ENCODE assay signal across 16 cellular contexts in genomic region chr14:56797569-56798446, GRCh38. TPM values are rescaled to one million over a fixed set of nuclear protein-coding genes. Genes with fewer than 3 reads are reported as not detected.
DNase-seq lines count a peak whose midpoint lies in the region; ATAC-seq and TF ChIP-seq lines count a peak whose summit lies in the region.
"Had no signal": no experiment of that assay in that cellular context is flagged by ENCODE, and none has a peak within 500 bp of the region (broad histone marks: within the 10 kb centered on the region; RNA-seq: fewer than 3 reads in every experiment).

No MANE protein-coding gene starts in this region.

- H3K9ac ChIP-seq in mesendoderm (ENCODE audit: low read length) = peak overlapping the region; percentile 83

- H3K27ac ChIP-seq in mesendoderm (ENCODE audit: low read depth, low read length) (peak overlapping the region; percentile 96), suprapubic skin (no peak overlapping the region)
- H3K27ac ChIP-seq: HL-60 had no signal

- H3K27me3 Mint-ChIP-seq in activated CD4-positive, alpha-beta memory T cell treated with anti-CD3 and anti-CD28 coated beads for 36 hours = peaks cover 74% of the 10 kb centered on the region
- peaks cover 78% of the 10 kb centered on the region for H3K27me3 Mint-ChIP-seq in activated CD4-positive, alpha-beta memory T cell treated with anti-CD3 and anti-CD28 coated beads, Interleukin-2, amount 10 ng/mL, durations not matched to agents 7 days and 5 days

- peak overlapping the region; percentile 57 for H2BK5ac ChIP-seq in mesendoderm (ENCODE audit: low read length)

- peak overlapping the region; percentile 15 for H3K23ac ChIP-seq in mesendoderm (ENCODE audit: low read length)

- POLR2A ChIA-PET in activated CD4-positive, alpha-beta memory T cell treated with anti-CD3 and anti-CD28 coated beads for 36 hours (lab: Charles Lee) = no interaction called here
- POLR2A ChIA-PET in activated CD4-positive, alpha-beta memory T cell treated with anti-CD3 and anti-CD28 coated beads, Interleukin-2, amount 10 ng/mL, durations not matched to agents 7 days and 5 days (lab: Charles Lee) = no interaction called here

- peak overlapping the region; percentile 100 for H3K4ac ChIP-seq in mesendoderm (ENCODE audit: low read depth, low read length)

- CTCF ChIA-PET in activated CD4-positive, alpha-beta memory T cell treated with anti-CD3 and anti-CD28 coated beads for 36 hours (lab: Charles Lee) = no interaction called here
- CTCF ChIA-PET in activated CD4-positive, alpha-beta memory T cell treated with anti-CD3 and anti-CD28 coated beads, Interleukin-2, amount 10 ng/mL, durations not matched to agents 7 days and 5 days (lab: Charles Lee) = no interaction called here

- H3K4me2 ChIP-seq in mesendoderm (ENCODE audit: low read length) = peak overlapping the region; percentile 23

- peaks cover 15% of the 10 kb centered on the region for H3K79me2 ChIP-seq in mesendoderm (ENCODE audit: control insufficient read depth, insufficient read depth, low read length)

- no peak for TF ChIP-seq CTCF in suprapubic skin (IDR thresholded peaks at IDR 0.05)

- peaks cover 7% of the 10 kb centered on the region for H3K79me1 ChIP-seq in mesendoderm (ENCODE audit: low read length)

- no peak overlapping the region for H3K27ac Mint-ChIP-seq in activated CD4-positive, alpha-beta memory T cell treated with anti-CD3 and anti-CD28 coated beads for 36 hours
- no peak overlapping the region for H3K27ac Mint-ChIP-seq in activated CD4-positive, alpha-beta memory T cell treated with anti-CD3 and anti-CD28 coated beads, Interleukin-2, amount 10 ng/mL, durations not matched to agents 7 days and 5 days
- H3K27ac Mint-ChIP-seq in stimulated activated effector memory CD8-positive, alpha-beta T cell treated with anti-CD3 and anti-CD28 coated beads, Interleukin-12 subunit alpha, Interleukin-12 subunit beta, amount 100 ng/mL, for 72 hours = no peak overlapping the region
- H3K27ac Mint-ChIP-seq: mesothelial cell of epicardium had no signal

- peak overlapping the region; percentile 91 for H4K8ac ChIP-seq in mesendoderm (ENCODE audit: low read depth, low read length)

- no peaks in the 10 kb centered on the region for H3K9me3 Mint-ChIP-seq in activated CD4-positive, alpha-beta memory T cell treated with anti-CD3 and anti-CD28 coated beads for 36 hours
- H3K9me3 Mint-ChIP-seq in activated CD4-positive, alpha-beta memory T cell treated with anti-CD3 and anti-CD28 coated beads, Interleukin-2, amount 10 ng/mL, durations not matched to agents 7 days and 5 days = no peaks in the 10 kb centered on the region
- no peaks in the 10 kb centered on the region for H3K9me3 Mint-ChIP-seq in stimulated activated effector memory CD8-positive, alpha-beta T cell treated with anti-CD3 and anti-CD28 coated beads, Interleukin-12 subunit alpha, Interleukin-12 subunit beta, amount 100 ng/mL, for 72 hours
- H3K9me3 Mint-ChIP-seq: activated T-cell treated with anti-CD3 and anti-CD28 coated beads, Interleukin-2, amount 50 U/mL, for 4 hours; central memory CD8-positive, alpha-beta T cell; mesothelial cell of epicardium had no signal

- intact Hi-C loops in activated CD4-positive, alpha-beta memory T cell treated with anti-CD3 and anti-CD28 coated beads for 36 hours (cut with micrococcal nuclease) = no loop called here

- peak overlapping the region; percentile 97 for H2BK15ac ChIP-seq in mesendoderm (replicated peaks; ENCODE audit: low read depth)

- TF ChIP-seq EP300 in suprapubic skin (IDR thresholded peaks at IDR 0.05) = no peak

- no peak for ATAC-seq in stimulated activated effector memory CD8-positive, alpha-beta T cell treated with anti-CD3 and anti-CD28 coated beads, Interleukin-12 subunit alpha, Interleukin-12 subunit beta, amount 100 ng/mL, for 72 hours
- ATAC-seq in HG03175 (IDR thresholded peaks at IDR 0.05; ENCODE audit: unreplicated experiment) = no peak

- H3K27me3 ChIP-seq in mesendoderm (ENCODE audit: insufficient read depth, low read length, poor library complexity) = peaks cover 2% of the 10 kb centered on the region
- H3K27me3 ChIP-seq in suprapubic skin = peaks cover 99% of the 10 kb centered on the region

- H4K5ac ChIP-seq in mesendoderm (ENCODE audit: low read length) = no peak overlapping the region

- H3K4me1 ChIP-seq in mesendoderm (ENCODE audit: control insufficient read depth, low read depth, low read length) (peaks cover 19% of the 10 kb centered on the region), suprapubic skin (peaks cover 30% of the 10 kb centered on the region)

- H3K18ac ChIP-seq in mesendoderm (ENCODE audit: low read length) = peak overlapping the region; percentile 100

- H3K56ac ChIP-seq in mesendoderm (ENCODE audit: low read length) = peak overlapping the region; percentile 91

- H3K36me3 ChIP-seq in mesendoderm (ENCODE audit: control insufficient read depth, insufficient read depth, low read length) = peaks cover 7% of the 10 kb centered on the region
- H3K36me3 ChIP-seq in suprapubic skin = no peaks in the 10 kb centered on the region

- no peak overlapping the region for H2AK5ac ChIP-seq in mesendoderm (ENCODE audit: low read length)

- TF ChIP-seq POLR2A in suprapubic skin (IDR thresholded peaks at IDR 0.05) = no peak

- H3K4me3 Mint-ChIP-seq in activated CD4-positive, alpha-beta memory T cell treated with anti-CD3 and anti-CD28 coated beads for 36 hours = peak overlapping the region; percentile 31
- H3K4me3 Mint-ChIP-seq in activated CD4-positive, alpha-beta memory T cell treated with anti-CD3 and anti-CD28 coated beads, Interleukin-2, amount 10 ng/mL, durations not matched to agents 7 days and 5 days = no peak overlapping the region
- H3K4me3 Mint-ChIP-seq in stimulated activated effector memory CD8-positive, alpha-beta T cell treated with anti-CD3 and anti-CD28 coated beads, Interleukin-12 subunit alpha, Interleukin-12 subunit beta, amount 100 ng/mL, for 72 hours = no peak overlapping the region
- H3K4me3 Mint-ChIP-seq: activated T-cell treated with anti-CD3 and anti-CD28 coated beads, Interleukin-2, amount 50 U/mL, for 4 hours; central memory CD8-positive, alpha-beta T cell; mesothelial cell of epicardium had no signal

- peak overlapping the region; percentile 10 for H3K4me3 ChIP-seq in mesendoderm (ENCODE audit: low read length)
- peak overlapping the region; percentile 32 for H3K4me3 ChIP-seq in suprapubic skin

- no peaks in the 10 kb centered on the region for H3K9me3 ChIP-seq in suprapubic skin

- H2BK120ac ChIP-seq in mesendoderm (ENCODE audit: low read depth, low read length) = peak overlapping the region; percentile 99

- DNase-seq in activated CD4-positive, alpha-beta memory T cell treated with anti-CD3 and anti-CD28 coated beads for 36 hours = no peak
- DNase-seq in activated CD4-positive, alpha-beta memory T cell treated with anti-CD3 and anti-CD28 coated beads, Interleukin-2, amount 10 ng/mL, durations not matched to agents 7 days and 5 days = no peak
- DNase-seq in ecto neural progenitor cell (ENCODE audit: low spot score) (peak; percentile 78), mesendoderm (peak; percentile 77), suprapubic skin (ENCODE audit: low spot score in 2 of 2) (no peak), NCI-H2081 (lab: John Stamatoyannopoulos, UW) (no peak)
- no peak for DNase-seq in stimulated activated effector memory CD8-positive, alpha-beta T cell treated with anti-CD3 and anti-CD28 coated beads, Interleukin-12 subunit alpha, Interleukin-12 subunit beta, amount 100 ng/mL, for 72 hours (ENCODE audit: low spot score in 2 of 2)
- DNase-seq: 8988T; activated T-cell treated with anti-CD3 and anti-CD28 coated beads, Interleukin-2, amount 50 U/mL, for 4 hours; DMS 273 treated with DMSO at 0.1 percent for 48 hours; MV-4-11; NCI-H446 treated with DMSO at 0.1 percent for 48 hours had no signal

- peaks cover 10% of the 10 kb centered on the region for H3K4me1 Mint-ChIP-seq in activated CD4-positive, alpha-beta memory T cell treated with anti-CD3 and anti-CD28 coated beads for 36 hours (ENCODE audit: low read depth)
- peaks cover 2% of the 10 kb centered on the region for H3K4me1 Mint-ChIP-seq in activated CD4-positive, alpha-beta memory T cell treated with anti-CD3 and anti-CD28 coated beads, Interleukin-2, amount 10 ng/mL, durations not matched to agents 7 days and 5 days
- no peaks in the 10 kb centered on the region for H3K4me1 Mint-ChIP-seq in stimulated activated effector memory CD8-positive, alpha-beta T cell treated with anti-CD3 and anti-CD28 coated beads, Interleukin-12 subunit alpha, Interleukin-12 subunit beta, amount 100 ng/mL, for 72 hours
- H3K4me1 Mint-ChIP-seq: central memory CD8-positive, alpha-beta T cell had no signal

- H3K36me3 Mint-ChIP-seq in activated CD4-positive, alpha-beta memory T cell treated with anti-CD3 and anti-CD28 coated beads for 36 hours = peaks cover 1% of the 10 kb centered on the region
- H3K36me3 Mint-ChIP-seq in activated CD4-positive, alpha-beta memory T cell treated with anti-CD3 and anti-CD28 coated beads, Interleukin-2, amount 10 ng/mL, durations not matched to agents 7 days and 5 days (ENCODE audit: low read depth) = peaks cover 2% of the 10 kb centered on the region
- H3K36me3 Mint-ChIP-seq in stimulated activated effector memory CD8-positive, alpha-beta T cell treated with anti-CD3 and anti-CD28 coated beads, Interleukin-12 subunit alpha, Interleukin-12 subunit beta, amount 100 ng/mL, for 72 hours = no peaks in the 10 kb centered on the region
- H3K36me3 Mint-ChIP-seq: mesothelial cell of epicardium had no signal

- no CpG with 5 or more reads among the region's 77 CpGs for WGBS in mesendoderm (ENCODE audit: extremely low coverage, insufficient coverage, low lambda C conversion rate)
- WGBS in suprapubic skin = 5% methylated on average over 22 of the region's 77 CpGs

RNA-seq across cellular contexts. Expression of gene OTX2, which starts 12.5 kb away (rescaled TPM):
- not detected for total RNA-seq in activated CD4-positive, alpha-beta memory T cell treated with anti-CD3 and anti-CD28 coated beads for 36 hours
- total RNA-seq in activated CD4-positive, alpha-beta memory T cell treated with anti-CD3 and anti-CD28 coated beads, Interleukin-2, amount 10 ng/mL, durations not matched to agents 7 days and 5 days = not detected
- 74.3 TPM for polyA plus RNA-seq in mesendoderm (2013, experiment 1 of 2)
- 76.2 TPM for polyA plus RNA-seq in mesendoderm (2013, experiment 2 of 2)
- total RNA-seq in suprapubic skin = not detected
- total RNA-seq: activated T-cell treated with anti-CD3 and anti-CD28 coated beads, Interleukin-2, amount 50 U/mL, for 4 hours had no signal

Comparison
In these comparisons a context has a peak if more than half of its experiments do, and no peak if none do; other contexts are left out.
1. DNase-seq: peak in ecto neural progenitor cell (single experiment) and mesendoderm (single experiment); none in activated CD4-positive, alpha-beta memory T cell treated with anti-CD3 and anti-CD28 coated beads for 36 hours (single experiment), activated CD4-positive, alpha-beta memory T cell treated with anti-CD3 and anti-CD28 coated beads, Interleukin-2, amount 10 ng/mL, durations not matched to agents 7 days and 5 days (single experiment), suprapubic skin (0 of 2), NCI-H2081 (0 of 2) and stimulated activated effector memory CD8-positive, alpha-beta T cell treated with anti-CD3 and anti-CD28 coated beads, Interleukin-12 subunit alpha, Interleukin-12 subunit beta, amount 100 ng/mL, for 72 hours (0 of 2).